8 cellular contexts compared by ENCODE assay signal in the genomic region with DNA sequence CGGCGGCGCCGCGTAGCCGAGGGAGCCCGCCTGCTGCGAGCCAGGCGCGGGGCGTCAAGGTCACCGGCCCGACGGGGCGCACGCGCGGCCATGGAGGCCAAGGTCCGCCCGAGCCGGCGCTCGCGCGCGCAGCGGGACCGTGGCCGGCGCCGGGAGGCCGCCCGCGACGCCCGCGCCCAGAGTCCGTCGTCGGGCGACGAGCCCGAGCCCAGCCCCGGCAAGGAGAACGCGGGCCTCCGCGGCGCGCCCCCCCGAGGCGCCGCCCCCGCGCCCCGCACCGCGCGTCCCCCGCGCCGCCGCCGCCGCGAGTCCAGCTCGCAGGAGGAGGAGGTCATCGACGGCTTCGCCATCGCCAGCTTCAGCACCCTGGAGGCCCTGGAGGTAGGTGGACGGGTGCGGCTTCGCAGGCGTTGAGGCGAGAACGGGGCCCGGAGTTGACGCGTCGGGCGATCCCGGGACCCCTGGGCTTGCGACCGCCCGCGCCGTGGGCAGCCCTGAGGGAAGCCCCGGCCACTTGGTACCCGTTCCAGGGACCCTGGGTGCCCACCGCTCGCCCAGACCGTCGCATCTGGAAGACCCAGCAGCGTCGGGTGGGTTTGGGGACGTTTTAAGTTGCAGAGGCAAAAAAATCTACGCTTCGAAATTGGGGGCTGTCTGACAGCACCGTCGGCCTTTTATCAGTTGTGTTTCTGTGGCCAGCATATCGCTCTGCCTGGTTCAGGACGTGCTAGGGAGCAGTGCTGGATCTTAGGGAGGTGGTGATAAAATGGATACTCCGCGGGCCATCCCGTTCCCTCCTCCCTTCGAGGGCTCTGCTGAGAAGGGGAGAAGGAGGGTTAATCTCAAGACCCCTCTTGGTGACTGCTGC. TPM values are rescaled to one million over a fixed set of nuclear protein-coding genes. Genes with fewer than 3 reads are reported as not detected.
A peak's percentile ranks its signal among the peaks of the same experiment; 100 is the strongest.
DNase-seq lines count a peak whose midpoint lies in the region; ATAC-seq and TF ChIP-seq lines count a peak whose summit lies in the region.

No MANE protein-coding gene starts in this region.

- peak overlapping the region; percentile 96 for H3K4me2 ChIP-seq in DND-41 (ENCODE audit: insufficient read depth, low read length)

- intact Hi-C loops in left ventricle myocardium superior (cut with micrococcal nuclease): no loop called here

- H3K4me1 ChIP-seq in DND-41 (ENCODE audit: insufficient read depth, low read length) (peaks cover 46% of the 10 kb centered on the region), skeletal muscle tissue (ENCODE audit: control insufficient read depth in 3 of 3, insufficient read depth in 3 of 3, low read length in 3 of 3) (peaks cover 50 to 55% (median 51%) of the 10 kb centered on the region in 3 donors)

- H2AFZ ChIP-seq in DND-41 (ENCODE audit: low read depth, low read length): no peak overlapping the region

- ATAC-seq in DND-41 (ENCODE audit: insufficient read depth, low read depth) (no peak), HG02588 (IDR thresholded peaks at IDR 0.05; ENCODE audit: unreplicated experiment) (peak; percentile 8), left ventricle myocardium superior (no peak), HG03565 (IDR thresholded peaks at IDR 0.05; ENCODE audit: unreplicated experiment) (no peak), HG03025 (IDR thresholded peaks at IDR 0.05; ENCODE audit: low FRiP score, unreplicated experiment) (no peak)

- H3K27me3 ChIP-seq in DND-41 (ENCODE audit: insufficient read depth, low read length, poor library complexity) (no peaks in the 10 kb centered on the region), skeletal muscle tissue (ENCODE audit: control insufficient read depth in 3 of 3, insufficient read depth in 3 of 3, low read length in 3 of 3) (no peaks in the 10 kb centered on the region)

- no peak for DNase-seq in DND-41
- peak; percentile 62 for DNase-seq in left ventricle myocardium superior
- DNase-seq in globus pallidus (ENCODE audit: low spot score): no peak

- H3K4me3 ChIP-seq in DND-41 (ENCODE audit: low read depth in 1 of 2, low read length in 2 of 2) (peak overlapping the region; percentile 38 to 68; a peak in 3 of 4 replicates), WI38 (ENCODE audit: low read depth, low read length) (peak overlapping the region; percentile 73), skeletal muscle tissue (ENCODE audit: low read length in 3 of 3) (peak overlapping the region; percentile 74 to 83 (median 81))

- H3K9me3 ChIP-seq in DND-41 (ENCODE audit: insufficient read depth, low read length, severe bottlenecking): no peaks in the 10 kb centered on the region
- H3K9me3 ChIP-seq in skeletal muscle tissue (ENCODE audit: control insufficient read depth in 3 of 3, low read length in 3 of 3): no peaks in the 10 kb centered on the region

- H3K27ac ChIP-seq in DND-41 (ENCODE audit: low read length): peak overlapping the region; percentile 26; the same call in 1 of the 2 replicates
- H3K27ac ChIP-seq in skeletal muscle tissue (ENCODE audit: low read depth, low read length): peak overlapping the region; percentile 36

- peak overlapping the region; percentile 73 for H3K9ac ChIP-seq in DND-41 (ENCODE audit: low read depth, low read length)
- peak overlapping the region; percentile 75 to 83 (median 80) for H3K9ac ChIP-seq in skeletal muscle tissue (ENCODE audit: low read depth in 1 of 3, low read length in 3 of 3)

- H3K36me3 ChIP-seq in DND-41 (ENCODE audit: insufficient read depth, low read length) (peaks cover 10% of the 10 kb centered on the region; the same call in 1 of the 2 replicates), skeletal muscle tissue (ENCODE audit: control insufficient read depth in 3 of 3, insufficient read depth in 3 of 3, low read length in 3 of 3) (peaks cover 2 to 5% (median 5%) of the 10 kb centered on the region in 3 donors)

- H3K79me2 ChIP-seq in DND-41 (ENCODE audit: insufficient read depth, low read length): peaks cover 54% of the 10 kb centered on the region

- H4K20me1 ChIP-seq in DND-41 (ENCODE audit: insufficient read depth, low read length): peaks cover 51% of the 10 kb centered on the region

- TF ChIP-seq CTCF in DND-41 (IDR thresholded peaks at IDR 0.05; ENCODE audit: borderline replicate concordance, extremely low read depth, low read length, poor library complexity, severe bottlenecking) (no peak), WI38 (IDR thresholded peaks at IDR 0.05; ENCODE audit: low read depth, low read length) (no peak)

RNA-seq across cellular contexts. Expression of gene FBRSL1, which starts 0.8 kb away (rescaled TPM):
- total RNA-seq in left ventricle myocardium superior (68.0 TPM), skeletal muscle tissue (6.8 TPM)
